29 cellular contexts compared by ENCODE assay signal in the genomic region with DNA sequence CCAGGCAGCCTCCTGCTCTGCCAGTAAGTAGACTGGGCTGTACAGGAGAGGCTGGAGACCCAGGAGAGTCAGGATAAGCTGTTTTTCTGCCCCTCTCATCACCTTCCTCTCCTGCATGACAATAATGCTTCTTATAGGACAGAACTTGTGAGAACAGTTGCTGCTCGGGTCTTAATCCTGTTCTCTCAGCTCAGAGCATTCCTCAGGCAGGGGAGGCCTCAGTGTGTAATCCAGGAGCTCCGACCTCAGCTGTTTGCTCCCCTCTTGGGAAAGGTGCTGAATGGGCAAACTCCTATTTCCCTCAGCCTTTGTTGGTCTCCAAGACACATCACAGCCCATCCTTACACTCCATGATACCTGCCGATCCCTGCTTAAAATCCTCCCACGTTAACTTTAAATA.
DNase-seq lines count a peak whose midpoint lies in the region; ATAC-seq, FAIRE-seq and TF ChIP-seq lines count a peak whose summit lies in the region.
"Had no signal": no experiment of that assay in that cellular context is flagged by ENCODE, and none has a peak within 500 bp of the region (broad histone marks: within the 10 kb centered on the region; RNA-seq: fewer than 3 reads in every experiment).

No MANE protein-coding gene starts in this region.

- no peak for ATAC-seq in stimulated activated naive CD8-positive, alpha-beta T cell treated with anti-CD3 and anti-CD28 coated beads, Interleukin-15, amount 100 ng/mL, for 72 hours
- no peak for ATAC-seq in stimulated activated naive CD8-positive, alpha-beta T cell treated with anti-CD3 and anti-CD28 coated beads, Interleukin-15, Interleukin-2, amounts not matched to agents 100 U/mL and 50 U/mL, for 24 hours
- ATAC-seq: esophagus mucosa, gastrocnemius medialis, K562, PC-3, WTC11 had no signal

- no peak overlapping the region for H3K4me2 ChIP-seq in PC-9

- no peaks in the 10 kb centered on the region for H3K27me3 Mint-ChIP-seq in stimulated activated naive CD8-positive, alpha-beta T cell treated with anti-CD3 and anti-CD28 coated beads, Interleukin-15, amount 100 ng/mL, for 72 hours
- H3K27me3 Mint-ChIP-seq in nephron progenitor cell (ENCODE audit: low read depth, poor library complexity), result peaks cover 14% of the 10 kb centered on the region

- no TSS peak for BruUV-seq in PC-9 (replicated peaks; lab: Mats Ljungman, UMichigan)

- no peaks in the 10 kb centered on the region for H3K36me3 Mint-ChIP-seq in nephron progenitor cell (ENCODE audit: low read depth)
- H3K36me3 Mint-ChIP-seq: CD4-positive, alpha-beta memory T cell; WTC11 had no signal

- H3F3A ChIP-seq in PC-9 (ENCODE audit: insufficient read depth, low read depth), result no peaks in the 10 kb centered on the region

- no peaks in the 10 kb centered on the region for H3K9me2 ChIP-seq in PC-9 (ENCODE audit: insufficient read depth)

- H3K4me3 ChIP-seq in PC-9, result no peak overlapping the region
- H3K4me3 ChIP-seq: gastrocnemius medialis, K562 had no signal

- POLR2A ChIA-PET in PC-9 (lab: Charles Lee; ENCODE audit: unreplicated experiment), result no interaction called here

- H3K79me2 ChIP-seq in PC-9 (ENCODE audit: low read depth), result no peaks in the 10 kb centered on the region

- H3K9me3 ChIP-seq in PC-9 (ENCODE audit: insufficient read depth, low read depth), result no peaks in the 10 kb centered on the region
- H3K9me3 ChIP-seq: gastrocnemius medialis had no signal

- no peaks in the 10 kb centered on the region for H3K4me1 ChIP-seq in PC-9 (replicated peaks; ENCODE audit: insufficient read depth)
- H3K4me1 ChIP-seq: gastrocnemius medialis had no signal

- no peak overlapping the region for H2AFZ ChIP-seq in PC-9

- H3K27me3 ChIP-seq in PC-9 (ENCODE audit: insufficient read depth, low read depth), result peaks cover 51% of the 10 kb centered on the region
- H3K27me3 ChIP-seq: gastrocnemius medialis had no signal

- H3K9me3 Mint-ChIP-seq in stimulated activated naive CD8-positive, alpha-beta T cell treated with anti-CD3 and anti-CD28 coated beads, Interleukin-15, amount 100 ng/mL, for 72 hours, result no peaks in the 10 kb centered on the region
- no peaks in the 10 kb centered on the region for H3K9me3 Mint-ChIP-seq in nephron progenitor cell
- H3K9me3 Mint-ChIP-seq: activated T-helper 1 cell treated with anti-CD3 and anti-CD28 coated beads, Interleukin-12 subunit alpha, Interleukin-12 subunit beta, Interleukin-2, Interleukin-4 antibody, amounts not matched to agents 30 ng/mL and 10 ng/mL and 1 ng/mL, durations not matched to agents 14 hours and 24 hours and 36 hours had no signal

- intact Hi-C loops in PC-9 (cut with micrococcal nuclease; ENCODE audit: unreplicated experiment), result no loop called here

- CTCF ChIA-PET in PC-9 (lab: Charles Lee), result no interaction called here

- no peak overlapping the region for H3K27ac ChIP-seq in PC-9
- H3K27ac ChIP-seq: gastrocnemius medialis had no signal

- DNase-seq in stimulated activated naive CD8-positive, alpha-beta T cell treated with anti-CD3 and anti-CD28 coated beads, Interleukin-15, amount 100 ng/mL, for 72 hours, result no peak
- DNase-seq in stimulated activated naive CD8-positive, alpha-beta T cell treated with anti-CD3 and anti-CD28 coated beads, Interleukin-15, Interleukin-2, amounts not matched to agents 100 U/mL and 50 U/mL, for 24 hours, result no peak
- DNase-seq in glomerular visceral epithelial cell (ENCODE audit: extremely low spot score) (peak; percentile 11), nephron progenitor cell (no peak), urothelium cell line (ENCODE audit: low spot score) (no peak), GM20000 (ENCODE audit: low spot score) (no peak), PC-9 (no peak), NCI-H187 treated with DMSO at 0.1 percent for 48 hours (lab: John Stamatoyannopoulos, UW) (no peak)
- DNase-seq: 8988T; activated naive CD4-positive, alpha-beta T cell treated with anti-CD3 and anti-CD28 coated beads, Interleukin-2, amount 50 U/mL, for 16 hours; anterior cingulate cortex; CD4-positive, alpha-beta memory T cell; effector CD8-positive, alpha-beta T cell; gastrocnemius medialis; mammary epithelial cell; NCI-H1417 treated with DMSO at 0.1 percent for 48 hours; NCI-H510A; PC-3; Right ventricle myocardium superior; stimulated activated CD4-positive, alpha-beta T cell treated with anti-CD3 and anti-CD28 coated beads, Interleukin-12 subunit alpha, Interleukin-12 subunit beta, amount 100 ng/mL, for 4 hours; stimulated activated CD4-positive, alpha-beta T cell treated with anti-CD3 and anti-CD28 coated beads, Interleukin-4, amount 100 ng/mL, for 24 hours; stimulated activated naive CD4-positive, alpha-beta T cell; T-helper 9 cell had no signal

- H3K4me1 Mint-ChIP-seq in stimulated activated naive CD8-positive, alpha-beta T cell treated with anti-CD3 and anti-CD28 coated beads, Interleukin-15, amount 100 ng/mL, for 72 hours, result peaks cover 20% of the 10 kb centered on the region
- peaks cover 60% of the 10 kb centered on the region for H3K4me1 Mint-ChIP-seq in nephron progenitor cell

- no peaks in the 10 kb centered on the region for H4K20me1 ChIP-seq in PC-9 (ENCODE audit: insufficient read depth)

- no peak for FAIRE-seq in urothelium cell line (lab: Jason Lieb, UNC)
- FAIRE-seq: H1, K562, keratinocyte had no signal

- peak overlapping the region; percentile 51 to 67 for H3K27ac Mint-ChIP-seq in stimulated activated naive CD8-positive, alpha-beta T cell treated with anti-CD3 and anti-CD28 coated beads, Interleukin-15, amount 100 ng/mL, for 72 hours
- H3K27ac Mint-ChIP-seq in nephron progenitor cell, result peak overlapping the region; percentile 80
- H3K27ac Mint-ChIP-seq: activated T-helper 1 cell treated with anti-CD3 and anti-CD28 coated beads, Interleukin-12 subunit alpha, Interleukin-12 subunit beta, Interleukin-2, Interleukin-4 antibody, amounts not matched to agents 30 ng/mL and 10 ng/mL and 1 ng/mL, durations not matched to agents 14 hours and 24 hours and 36 hours; CD4-positive, alpha-beta memory T cell; WTC11 had no signal

- TF ChIP-seq CTCF in nephron progenitor cell (IDR thresholded peaks at IDR 0.05) (no peak), GM20000 (IDR thresholded peaks at IDR 0.05; ENCODE audit: extremely low read depth, missing control alignments) (no peak), PC-9 (conservative IDR thresholded peaks at IDR 0.05) (no peak)

- no peaks in the 10 kb centered on the region for H3K36me3 ChIP-seq in PC-9 (ENCODE audit: low read depth)
- H3K36me3 ChIP-seq: gastrocnemius medialis had no signal

- no peak overlapping the region for H3K4me3 Mint-ChIP-seq in stimulated activated naive CD8-positive, alpha-beta T cell treated with anti-CD3 and anti-CD28 coated beads, Interleukin-15, amount 100 ng/mL, for 72 hours
- H3K4me3 Mint-ChIP-seq in nephron progenitor cell, result peak overlapping the region; percentile 46
- H3K4me3 Mint-ChIP-seq: activated T-helper 1 cell treated with anti-CD3 and anti-CD28 coated beads, Interleukin-12 subunit alpha, Interleukin-12 subunit beta, Interleukin-2, Interleukin-4 antibody, amounts not matched to agents 30 ng/mL and 10 ng/mL and 1 ng/mL, durations not matched to agents 14 hours and 24 hours and 36 hours; CD4-positive, alpha-beta memory T cell; WTC11 had no signal
